1 cellular context compared by ENCODE assay signal in genomic region chr10:3882855-3883254, GRCh38.
TF ChIP-seq lines count a peak whose summit lies in the region.

No MANE protein-coding gene starts in this region.

TF ChIP-seq in IMR-90, 13 proteins besides CTCF, POLR2A, EP300 and RAD21 (continued from another document):
- no peak for TF ChIP-seq ELK1 (IDR thresholded peaks at IDR 0.05; ENCODE audit: borderline replicate concordance, low read depth, low read length)
- no peak for TF ChIP-seq MXI1 (IDR thresholded peaks at IDR 0.05; ENCODE audit: borderline replicate concordance, low read depth, low read length)
- no peak for TF ChIP-seq RCOR1 (IDR thresholded peaks at IDR 0.05; ENCODE audit: insufficient replicate concordance, low read length)
- no peak for TF ChIP-seq BHLHE40 (IDR thresholded peaks at IDR 0.05; ENCODE audit: low read depth, low read length)
- no peak for TF ChIP-seq MAZ (IDR thresholded peaks at IDR 0.05; ENCODE audit: borderline replicate concordance, low read depth, low read length)
- no peak for TF ChIP-seq RFX5 (IDR thresholded peaks at IDR 0.05; ENCODE audit: low read depth, low read length)
- no peak for TF ChIP-seq CHD1 (IDR thresholded peaks at IDR 0.05; ENCODE audit: low read depth, low read length)
